22 cellular contexts compared by ENCODE assay signal in the genomic region with DNA sequence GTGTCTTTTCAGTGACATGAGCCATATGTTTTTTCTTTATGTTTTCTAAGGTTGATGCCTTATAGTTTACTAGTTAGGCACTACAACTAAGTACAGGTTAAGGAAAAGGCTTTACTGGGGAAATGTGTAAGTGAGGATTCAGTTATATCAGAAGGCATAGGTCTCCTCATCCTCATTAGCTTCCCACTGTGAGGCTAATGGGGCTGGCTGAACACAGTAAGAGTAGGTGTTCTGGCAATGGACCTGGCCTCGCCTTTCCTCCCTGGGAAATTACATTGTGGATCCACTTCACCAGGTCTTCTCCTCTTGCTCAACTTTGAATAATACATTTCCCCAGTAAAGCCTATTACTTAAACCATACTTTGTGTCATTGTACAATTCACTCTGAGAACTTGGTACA.
"Had no signal": no experiment of that assay in that cellular context is flagged by ENCODE, and none has a peak within 500 bp of the region (broad histone marks: within the 10 kb centered on the region; RNA-seq: fewer than 3 reads in every experiment).

No MANE protein-coding gene starts in this region.

- H3K27me3 Mint-ChIP-seq: dendritic cell treated with granulocyte-macrophage colony-stimulating factor and Interleukin-4, amounts not matched to agents 40 ng/mL and 50 ng/mL, for 4 days had no signal

- H3K4me1 ChIP-seq: colonic mucosa, gastrocnemius medialis, lower lobe of right lung, psoas muscle, sigmoid colon, stomach, thyroid gland had no signal

- H3K4me1 Mint-ChIP-seq: natural killer cell; stimulated activated effector memory CD8-positive, alpha-beta T cell treated with anti-CD3 and anti-CD28 coated beads, Interleukin-12 subunit alpha, Interleukin-12 subunit beta, amount 100 ng/mL, for 72 hours had no signal

- H3K9me3 ChIP-seq: colonic mucosa, gastrocnemius medialis, lower lobe of right lung, ovary, psoas muscle, sigmoid colon, stomach, thyroid gland had no signal

- H3K4me3 ChIP-seq: colonic mucosa, gastrocnemius medialis, lower lobe of right lung, ovary, psoas muscle, sigmoid colon, stomach, thyroid gland had no signal

- H3K4me3 Mint-ChIP-seq: dendritic cell treated with granulocyte-macrophage colony-stimulating factor and Interleukin-4, amounts not matched to agents 40 ng/mL and 50 ng/mL, for 4 days; natural killer cell; stimulated activated effector memory CD8-positive, alpha-beta T cell treated with anti-CD3 and anti-CD28 coated beads, Interleukin-12 subunit alpha, Interleukin-12 subunit beta, amount 100 ng/mL, for 72 hours had no signal

- DNase-seq: colonic mucosa; effector memory CD4-positive, alpha-beta T cell; gastrocnemius medialis; head of caudate nucleus; islet precursor cell; left ventricle myocardium superior; lower lobe of right lung; natural killer cell; occipital lobe; ovary; posterior cingulate gyrus; psoas muscle; right cardiac atrium; sigmoid colon; stimulated activated CD4-positive, alpha-beta T cell treated with anti-CD3 and anti-CD28 coated beads, Interleukin-2, amount 100 ng/mL, for 24 hours; stimulated activated CD4-positive, alpha-beta T cell treated with anti-CD3 and anti-CD28 coated beads, Interleukin-4, amount 100 ng/mL, for 24 hours; stimulated activated naive CD4-positive, alpha-beta T cell treated with Interleukin-2 at 50 U/mL for 16 hours; stomach; thyroid gland; trophoblast cell had no signal

- H3K36me3 ChIP-seq: colonic mucosa, gastrocnemius medialis, lower lobe of right lung, ovary, sigmoid colon, stomach, thyroid gland had no signal

- H3K27ac ChIP-seq: colonic mucosa, gastrocnemius medialis, lower lobe of right lung, ovary, psoas muscle, sigmoid colon, stomach, thyroid gland had no signal

- H3K27me3 ChIP-seq: colonic mucosa, gastrocnemius medialis, ovary, sigmoid colon, stomach, thyroid gland had no signal

- H3K9me3 Mint-ChIP-seq: dendritic cell treated with granulocyte-macrophage colony-stimulating factor and Interleukin-4, amounts not matched to agents 40 ng/mL and 50 ng/mL, for 4 days had no signal

- H3K36me3 Mint-ChIP-seq: stimulated activated effector memory CD8-positive, alpha-beta T cell treated with anti-CD3 and anti-CD28 coated beads, Interleukin-12 subunit alpha, Interleukin-12 subunit beta, amount 100 ng/mL, for 72 hours had no signal

- H3K27ac Mint-ChIP-seq: dendritic cell treated with granulocyte-macrophage colony-stimulating factor and Interleukin-4, amounts not matched to agents 40 ng/mL and 50 ng/mL, for 4 days; natural killer cell; stimulated activated effector memory CD8-positive, alpha-beta T cell treated with anti-CD3 and anti-CD28 coated beads, Interleukin-12 subunit alpha, Interleukin-12 subunit beta, amount 100 ng/mL, for 72 hours had no signal
